ENCODE assay signal across 30 cellular contexts in genomic region chr22:34306361-34306760, GRCh38.
"Had no signal": no experiment of that assay in that cellular context is flagged by ENCODE, and none has a peak within 500 bp of the region (broad histone marks: within the 10 kb centered on the region; RNA-seq: fewer than 3 reads in every experiment).

No MANE protein-coding gene starts in this region.

- H3K4me3 ChIP-seq: adrenal gland, ascending aorta, body of pancreas, breast epithelium, cardiac muscle cell had no signal

- H3K4me1 ChIP-seq: adrenal gland, ascending aorta, body of pancreas, breast epithelium had no signal

- H3K27ac ChIP-seq: adrenal gland, ascending aorta, body of pancreas, brain microvascular endothelial cell, breast epithelium, cardiac muscle cell had no signal

- H3K9me3 ChIP-seq: adrenal gland, ascending aorta, body of pancreas, breast epithelium had no signal

- DNase-seq: activated effector memory CD4-positive, alpha-beta T cell treated with anti-CD3 and anti-CD28 coated beads, Interleukin-2, amount 50 U/mL, for 16 hours; activated effector memory CD4-positive, alpha-beta T cell treated with Interleukin-2 at 50 U/mL for 16 hours; activated gamma-delta T cell; activated gamma-delta T cell treated with Interleukin-2 at 50 U/mL for 16 hours; activated naive CD4-positive, alpha-beta T cell; activated naive CD4-positive, alpha-beta T cell treated with anti-CD3 and anti-CD28 coated beads for 36 hours; activated naive CD4-positive, alpha-beta T cell treated with anti-CD3 and anti-CD28 coated beads, Interleukin-2, amount 10 ng/mL, durations not matched to agents 7 days and 5 days; activated naive CD4-positive, alpha-beta T cell treated with anti-CD3 and anti-CD28 coated beads, Interleukin-2, amount 50 U/mL, for 16 hours; activated naive CD4-positive, alpha-beta T cell treated with Interleukin-2 at 50 U/mL for 16 hours; activated naive CD8-positive, alpha-beta T cell treated with anti-CD3 and anti-CD28 coated beads for 36 hours; activated naive CD8-positive, alpha-beta T cell treated with anti-CD3 and anti-CD28 coated beads, Interleukin-2, amount 10 ng/mL, durations not matched to agents 7 days and 5 days; activated naive CD8-positive, alpha-beta T cell treated with anti-CD3 and anti-CD28 coated beads, Interleukin-2, amount 50 U/mL, for 24 hours; activated T-cell treated with anti-CD3 and anti-CD28 coated beads, Interleukin-2, amount 50 U/mL, for 1 hour; activated T-cell treated with anti-CD3 and anti-CD28 coated beads, Interleukin-2, amount 50 U/mL, for 24 hours; activated T-cell treated with anti-CD3 and anti-CD28 coated beads, Interleukin-2, amount 50 U/mL, for 4 hours; activated T-cell treated with anti-CD3 and anti-CD28 coated beads, Interleukin-2, amount 50 U/mL, for 48 hours; activated T-cell treated with anti-CD3 and anti-CD28 coated beads, Interleukin-2, amount 50 U/mL, for 72 hours; adrenal gland; amniotic stem cell; amygdala; anterior cingulate cortex; aorta; body of pancreas; brain microvascular endothelial cell; caudate nucleus; central memory CD4-positive, alpha-beta T cell; cerebellar nuclear complex had no signal

- H3K27me3 ChIP-seq: adrenal gland, ascending aorta, body of pancreas, brain microvascular endothelial cell, breast epithelium, cardiac muscle cell had no signal

- H3K36me3 ChIP-seq: adrenal gland, ascending aorta, brain microvascular endothelial cell, breast epithelium, cardiac muscle cell had no signal
